In the genomic region with DNA sequence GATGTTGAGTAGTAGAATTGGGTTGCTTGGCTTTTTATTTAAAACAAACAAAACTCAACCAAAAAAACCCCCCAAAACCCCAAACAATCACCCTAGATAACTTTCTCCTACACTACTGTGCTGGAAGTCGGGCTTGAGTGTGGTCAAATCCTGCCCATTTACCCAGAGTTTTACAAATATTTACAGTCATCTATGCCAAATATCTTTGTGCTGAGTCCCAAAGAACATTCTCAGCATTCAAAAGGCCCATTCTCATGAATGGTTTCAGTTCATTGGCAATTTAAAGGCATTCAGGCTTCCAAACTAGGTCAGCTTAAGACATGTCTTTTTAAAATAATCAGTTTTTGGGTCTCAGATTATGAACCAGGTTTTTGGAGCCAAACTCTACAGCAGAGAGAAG, we compare ENCODE assay signal across 10 cellular contexts. TPM values are rescaled to one million over a fixed set of nuclear protein-coding genes. Genes with fewer than 3 reads are reported as not detected.
DNase-seq lines count a peak whose midpoint lies in the region; ATAC-seq and TF ChIP-seq lines count a peak whose summit lies in the region.
"Had no signal": no experiment of that assay in that cellular context is flagged by ENCODE, and none has a peak within 500 bp of the region (broad histone marks: within the 10 kb centered on the region; RNA-seq: fewer than 3 reads in every experiment).

No MANE protein-coding gene starts in this region.

- H2AK5ac ChIP-seq in mesendoderm (ENCODE audit: low read length): no peak overlapping the region

- H3K27ac ChIP-seq in right cardiac atrium (ENCODE audit: low read length) (no peak overlapping the region), mesendoderm (ENCODE audit: low read depth, low read length) (no peak overlapping the region), aorta (ENCODE audit: low read depth in 1 of 2, low read length in 2 of 2) (peak overlapping the region in 1 of 2 donors; percentile 82)
- no peak overlapping the region for H3K27ac ChIP-seq in CD4-positive, alpha-beta memory T cell (ENCODE audit: low read depth, low read length)
- H3K27ac ChIP-seq: cardiac muscle cell had no signal

- H3K9me3 ChIP-seq in right cardiac atrium (ENCODE audit: control insufficient read depth, low read length) (no peaks in the 10 kb centered on the region), aorta (ENCODE audit: control insufficient read depth, low read length) (no peaks in the 10 kb centered on the region)
- H3K9me3 ChIP-seq in CD4-positive, alpha-beta memory T cell (ENCODE audit: control insufficient read depth in 1 of 2, low read length in 2 of 2): no peaks in the 10 kb centered on the region

- no peak overlapping the region for H3K18ac ChIP-seq in mesendoderm (ENCODE audit: low read length)

- no peak overlapping the region for H2BK15ac ChIP-seq in mesendoderm (replicated peaks; ENCODE audit: low read depth)

- H3K27me3 ChIP-seq in right cardiac atrium (ENCODE audit: control insufficient read depth, insufficient read depth) (no peaks in the 10 kb centered on the region), mesendoderm (ENCODE audit: insufficient read depth, low read length, poor library complexity) (no peaks in the 10 kb centered on the region), aorta (ENCODE audit: control insufficient read depth in 1 of 2, insufficient read depth in 2 of 2, low read length in 1 of 2) (no peaks in the 10 kb centered on the region)
- no peaks in the 10 kb centered on the region for H3K27me3 ChIP-seq in CD4-positive, alpha-beta memory T cell (ENCODE audit: insufficient read depth, low read length)

- no peak for TF ChIP-seq CTCF in cardiac fibroblast (IDR thresholded peaks at IDR 0.05; ENCODE audit: low read depth, low read length)

- H3K4me1 ChIP-seq in right cardiac atrium (ENCODE audit: control insufficient read depth, insufficient read depth, low read length) (peaks cover 5% of the 10 kb centered on the region), mesendoderm (ENCODE audit: control insufficient read depth, low read depth, low read length) (no peaks in the 10 kb centered on the region), aorta (ENCODE audit: control insufficient read depth in 1 of 2, insufficient read depth in 2 of 2, low read length in 2 of 2) (peaks cover 0 to 2% of the 10 kb centered on the region in 2 donors)
- peaks cover 24% of the 10 kb centered on the region for H3K4me1 ChIP-seq in CD4-positive, alpha-beta memory T cell (ENCODE audit: insufficient read depth, low read length)

- no peak overlapping the region for H3K56ac ChIP-seq in mesendoderm (ENCODE audit: low read length)

- CTCF ChIA-PET in CD4-positive, alpha-beta memory T cell (lab: Charles Lee; ENCODE audit: partially characterized antibody): interaction anchor here (1.3 kb wide), 1 partner anchor 10 kb away, joined by 3 read pairs; no protein-coding TSS in a partner anchor

- H3K4me1 Mint-ChIP-seq in CD4-positive, alpha-beta memory T cell: peaks cover 18 to 33% (median 23%) of the 10 kb centered on the region in 4 donors

- no peak overlapping the region for H2BK120ac ChIP-seq in mesendoderm (ENCODE audit: low read depth, low read length)

- no peak overlapping the region for H4K5ac ChIP-seq in mesendoderm (ENCODE audit: low read length)

- no peak overlapping the region for H3K27ac Mint-ChIP-seq in CD4-positive, alpha-beta memory T cell

- H3K79me2 ChIP-seq in mesendoderm (ENCODE audit: control insufficient read depth, insufficient read depth, low read length): no peaks in the 10 kb centered on the region

- H3K36me3 ChIP-seq in mesendoderm (ENCODE audit: control insufficient read depth, insufficient read depth, low read length) (no peaks in the 10 kb centered on the region), aorta (ENCODE audit: control insufficient read depth in 1 of 2, insufficient read depth in 2 of 2, low read length in 1 of 2) (no peaks in the 10 kb centered on the region)
- H3K36me3 ChIP-seq in CD4-positive, alpha-beta memory T cell (ENCODE audit: insufficient read depth, low read length): no peaks in the 10 kb centered on the region
- H3K36me3 ChIP-seq: cardiac muscle cell had no signal

- no peak overlapping the region for H3K4me2 ChIP-seq in mesendoderm (ENCODE audit: low read length)

- H3K4me3 ChIP-seq in right cardiac atrium (ENCODE audit: low read length): peak overlapping the region; percentile 63
- H3K4me3 ChIP-seq in cardiac fibroblast (replicated peaks in 1 of 2; ENCODE audit: low read depth in 2 of 2, low read length in 2 of 2): peak overlapping the region in 1 of 2 donors; percentile 67
- H3K4me3 ChIP-seq in mesendoderm (ENCODE audit: low read length): no peak overlapping the region
- peak overlapping the region; percentile 18 to 96 for H3K4me3 ChIP-seq in aorta (ENCODE audit: low read length in 2 of 2)
- no peak overlapping the region for H3K4me3 ChIP-seq in CD4-positive, alpha-beta memory T cell (ENCODE audit: low read length in 2 of 2)

- H3K4ac ChIP-seq in mesendoderm (ENCODE audit: low read depth, low read length): no peak overlapping the region

- 29% methylated on average over 1 of the region's 1 CpG for WGBS in right cardiac atrium
- WGBS in mesendoderm (ENCODE audit: extremely low coverage, insufficient coverage, low lambda C conversion rate): no CpG with 5 or more reads among the region's 1 CpG
- 3 to 6% methylated on average over 1 of the region's 1 CpG for WGBS in aorta, 2 donors

- intact Hi-C loops in right cardiac atrium (cut with DNase I): no loop called here
- intact Hi-C loops in left ventricle myocardium superior (cut with micrococcal nuclease): no loop called here
- intact Hi-C loops in aorta (cut with DNase I): loop anchor here (5.0 to 10.0 kb wide), 3 partner anchors 47 to 116 kb away; no protein-coding TSS in a partner anchor
- intact Hi-C loops in CD4-positive, alpha-beta memory T cell (cut with micrococcal nuclease): loop anchor here (5.0 kb wide), 1 partner anchor 127 kb away; a partner anchor contains a TSS

- DNase-seq in right cardiac atrium (no peak), left ventricle myocardium superior (no peak), cardiac fibroblast (ENCODE audit: low read depth in 2 of 2) (peak; percentile 28 to 91), mesendoderm (peak; percentile 45), aorta (no peak), NCI-H524 (lab: John Stamatoyannopoulos, UW) (no peak)
- no peak for DNase-seq in CD4-positive, alpha-beta memory T cell
- DNase-seq: stimulated activated CD4-positive, alpha-beta T cell treated with anti-CD3 and anti-CD28 coated beads, Interleukin-2, amount 100 ng/mL, for 48 hours had no signal

- H3K79me1 ChIP-seq in mesendoderm (ENCODE audit: low read length): no peaks in the 10 kb centered on the region

- no peak for ATAC-seq in right cardiac atrium
- ATAC-seq in left ventricle myocardium superior: no peak
- ATAC-seq in aorta (ENCODE audit: low FRiP score): no peak
- no peak for ATAC-seq in GM18519 (IDR thresholded peaks at IDR 0.05; ENCODE audit: low FRiP score, unreplicated experiment)

- peak overlapping the region in 3 of 8 donors; percentile 24 to 100 (median 99) for H3K4me3 Mint-ChIP-seq in CD4-positive, alpha-beta memory T cell

- peaks cover 0 to 2% of the 10 kb centered on the region in 2 donors for H3K27me3 Mint-ChIP-seq in CD4-positive, alpha-beta memory T cell

- no peak overlapping the region for H3K23ac ChIP-seq in mesendoderm (ENCODE audit: low read length)

- peaks cover 4 to 6% of the 10 kb centered on the region in 2 donors for H3K36me3 Mint-ChIP-seq in CD4-positive, alpha-beta memory T cell

- no peak overlapping the region for H4K8ac ChIP-seq in mesendoderm (ENCODE audit: low read depth, low read length)

- H3K9ac ChIP-seq in mesendoderm (ENCODE audit: low read length): no peak overlapping the region

- no peaks in the 10 kb centered on the region for H3K9me3 Mint-ChIP-seq in CD4-positive, alpha-beta memory T cell

- no peak overlapping the region for H2BK5ac ChIP-seq in mesendoderm (ENCODE audit: low read length)

- POLR2A ChIA-PET in CD4-positive, alpha-beta memory T cell (lab: Charles Lee; ENCODE audit: partially characterized antibody): no interaction called here

RNA-seq across cellular contexts. Expression of a gene that starts 1.8 kb away (rescaled TPM):
- total RNA-seq in right cardiac atrium: 10 to 100 TPM; 11.9 to 17.3 (median 15.4) TPM
- polyA plus RNA-seq in right cardiac atrium: 7.1 TPM
- total RNA-seq in left ventricle myocardium superior: 22.2 TPM
- 2.4 TPM for polyA plus RNA-seq in mesendoderm (2013, experiment 1 of 2)
- 2.6 TPM for polyA plus RNA-seq in mesendoderm (2013, experiment 2 of 2)
- 10 to 100 TPM; 24.2 to 35.9 TPM for total RNA-seq in aorta
- 1 to 10 TPM; 4.9 to 6.2 TPM for polyA plus RNA-seq in aorta
- total RNA-seq in CD4-positive, alpha-beta memory T cell: 1 to 10 TPM; 3.2 to 5.8 TPM
- polyA plus RNA-seq in CD4-positive, alpha-beta memory T cell: 1 to 10 TPM in 1 of 2 donors, under 1 TPM in 1; 0.93 to 3.1 TPM

Comparison
In these comparisons a context has a peak if more than half of its experiments do, and no peak if none do; other contexts are left out.
1. DNase-seq: peak in cardiac fibroblast (2 of 2) and mesendoderm (single experiment); none in right cardiac atrium (0 of 3), left ventricle myocardium superior (single experiment), aorta (0 of 2), CD4-positive, alpha-beta memory T cell (0 of 5) and NCI-H524 (0 of 2).
2. H3K4me3 ChIP-seq: peak in right cardiac atrium (single experiment) and aorta (2 of 2); none in mesendoderm (single experiment) and CD4-positive, alpha-beta memory T cell (0 of 2).
3. intact Hi-C loops: an anchor here in aorta (5.0 to 10.0 kb wide) and CD4-positive, alpha-beta memory T cell (5.0 kb wide); none called in right cardiac atrium and left ventricle myocardium superior.